In genomic region chrX:47144626-47145407, GRCh38 we compare ENCODE assay signal across 8 cellular contexts. TPM values are rescaled to one million over a fixed set of nuclear protein-coding genes. Genes with fewer than 3 reads are reported as not detected.
DNase-seq lines count a peak whose midpoint lies in the region; ATAC-seq and TF ChIP-seq lines count a peak whose summit lies in the region.

Gene NDUFB11, minus strand, starts transcription at chrX:47144702. Its CDS starts 23 bp downstream, at chrX:47144679.
Gene RBM10, plus strand, starts transcription at chrX:47145221. Its CDS starts 2,261 bp downstream, at chrX:47147482.

- intact Hi-C loops in left ventricle myocardium superior (cut with micrococcal nuclease): no loop called here
- intact Hi-C loops in uterus (cut with DNase I; ENCODE audit: low total_unique reads): no loop called here

- no peaks in the 10 kb centered on the region for H3K9me3 ChIP-seq in uterus

- H3K36me3 ChIP-seq in uterus: no peaks in the 10 kb centered on the region

- TF ChIP-seq CTCF in uterus (IDR thresholded peaks at IDR 0.05): peak; percentile 49 to 85 (median 69)

- peak; percentile 83 to 84 for DNase-seq in NCI-H187 (lab: John Stamatoyannopoulos, UW)
- peak; percentile 68 to 96 (median 87) for DNase-seq in T-helper 2 cell
- peak; percentile 95 for DNase-seq in left ventricle myocardium superior
- peak; percentile 82 for DNase-seq in pulmonary artery endothelial cell (ENCODE audit: low read depth, low spot score)
- peak; percentile 90 to 94 for DNase-seq in uterus

- peaks cover 0 to 8% of the 10 kb centered on the region in 2 donors for H3K27me3 ChIP-seq in uterus

- peak within 1 kb of the TSS; percentile 95 for H3K27ac ChIP-seq in angular gyrus (ENCODE audit: low read depth, low read length)
- H3K27ac ChIP-seq in uterus: peak within 1 kb of the TSS; percentile 95

- ATAC-seq in GM18499 (IDR thresholded peaks at IDR 0.05; ENCODE audit: insufficient read depth, unreplicated experiment) (peak; percentile 74), HG02943 (IDR thresholded peaks at IDR 0.05; ENCODE audit: low read depth, unreplicated experiment) (peak; percentile 82), left ventricle myocardium superior (peak; percentile 97)

- TF ChIP-seq POLR2A in uterus (IDR thresholded peaks at IDR 0.05): peak; percentile 68 to 78

- H3K4me1 ChIP-seq in uterus: no peaks in the 10 kb centered on the region

- peak within 1 kb of the TSS; percentile 69 to 87 for H3K4me3 ChIP-seq in uterus

RNA-seq across cellular contexts. Expression of gene NDUFB11, which starts in this region (rescaled TPM):
- total RNA-seq in left ventricle myocardium superior (210 TPM), pulmonary artery endothelial cell (46.0 and 58.4 TPM in 2 replicates), uterus (10 to 100 TPM; 28.6 to 42.6 (median 35.5) TPM)

RNA-seq across cellular contexts. Expression of gene RBM10, which starts in this region (rescaled TPM):
- total RNA-seq in left ventricle myocardium superior (32.9 TPM), pulmonary artery endothelial cell (57.5 and 80.9 TPM in 2 replicates), uterus (10 to 100 TPM in 2 of 4 donors, 1 to 10 TPM in 2; 4.4 to 45.4 (median 22.3) TPM)

Comparison
In these comparisons a context has a peak if more than half of its experiments do, and no peak if none do; other contexts are left out.
1. Peak in every context shown above with its lines: DNase-seq, ATAC-seq, H3K4me3 ChIP-seq and H3K27ac ChIP-seq.